In the genomic region with DNA sequence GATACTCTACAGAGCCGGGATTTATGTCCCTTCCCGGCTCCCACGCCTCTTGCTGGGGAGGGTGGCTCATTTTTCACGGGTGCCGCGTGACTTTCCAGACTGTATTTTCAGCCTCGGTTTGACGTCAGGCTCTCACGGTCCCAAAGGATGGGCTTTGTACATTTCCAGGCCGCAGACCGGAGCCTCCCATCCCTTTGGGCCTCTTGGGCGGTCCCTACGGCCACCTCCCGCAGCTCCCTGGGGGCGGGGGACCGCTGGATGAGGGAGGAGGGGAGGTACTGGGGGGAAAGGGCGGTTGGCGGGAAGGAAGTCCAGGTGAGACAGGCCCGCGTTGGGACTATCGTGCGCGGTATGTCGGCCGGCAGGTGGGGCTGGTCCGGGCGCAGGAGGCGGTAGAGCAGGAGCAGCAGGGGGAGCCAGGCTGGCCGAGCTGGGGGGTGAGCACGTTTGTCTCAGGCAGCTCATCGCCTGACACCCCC, we compare ENCODE assay signal across 13 cellular contexts. TPM values are rescaled to one million over a fixed set of nuclear protein-coding genes. Genes with fewer than 3 reads are reported as not detected.
A peak's percentile ranks its signal among the peaks of the same experiment; 100 is the strongest.
DNase-seq lines count a peak whose midpoint lies in the region; ATAC-seq and TF ChIP-seq lines count a peak whose summit lies in the region.
"Had no signal": no experiment of that assay in that cellular context is flagged by ENCODE, and none has a peak within 500 bp of the region (broad histone marks: within the 10 kb centered on the region; RNA-seq: fewer than 3 reads in every experiment).

No MANE protein-coding gene starts in this region.

- peaks cover 10% of the 10 kb centered on the region for H3K4me1 Mint-ChIP-seq in WTC11
- H3K4me1 Mint-ChIP-seq in progenitor cell of endocrine pancreas (ENCODE audit: low read depth), result no peaks in the 10 kb centered on the region
- H3K4me1 Mint-ChIP-seq in type B pancreatic cell (ENCODE audit: unreplicated experiment), result peaks cover 4% of the 10 kb centered on the region
- H3K4me1 Mint-ChIP-seq: neural crest cell had no signal

- H3K4me3 Mint-ChIP-seq in WTC11 (peak overlapping the region; percentile 30; the same call in 1 of the 2 replicates), progenitor cell of endocrine pancreas (ENCODE audit: low read depth) (no peak overlapping the region), type B pancreatic cell (no peak overlapping the region)
- H3K4me3 Mint-ChIP-seq: neural crest cell had no signal

- H3K27ac ChIP-seq in heart right ventricle, result no peak overlapping the region

- DNase-seq in GM12864 (ENCODE audit: low read depth) (no peak), WTC11 (ENCODE audit: low spot score) (peak; percentile 76), heart right ventricle (peak in 1 of 2 donors; percentile 45), progenitor cell of endocrine pancreas (ENCODE audit: low spot score, unreplicated experiment) (no peak), cerebellum (ENCODE audit: low spot score) (no peak), type B pancreatic cell (ENCODE audit: extremely low spot score, unreplicated experiment) (no peak), DMS53 (lab: John Stamatoyannopoulos, UW) (no peak)
- DNase-seq: Karpas-422, NCI-H526 treated with DMSO at 0.1 percent for 48 hours, SW 1271 had no signal

- H3K4me3 ChIP-seq in GM12864 (ENCODE audit: low read depth, low read length) (no peak overlapping the region), heart right ventricle (peak overlapping the region in 1 of 10 donors; percentile 17)

- POLR2A ChIA-PET in WTC11 (lab: Charles Lee), result interaction anchor here (0.6 to 0.7 kb wide), 2 partner anchors 9 to 27 kb away, joined by 4 to 6 read pairs; no protein-coding TSS in a partner anchor

- WGBS in heart right ventricle, 2 donors, result 3 to 5% methylated on average over 27 to 31 of the region's 31 CpGs

- no peaks in the 10 kb centered on the region for H3K36me3 ChIP-seq in heart right ventricle

- ATAC-seq in WTC11 (peak; percentile 94), heart right ventricle (peak; percentile 38 to 71 (median 58))

- TF ChIP-seq CTCF in GM12864 (IDR thresholded peaks at IDR 0.05; ENCODE audit: low read depth, low read length, missing control alignments) (peak; percentile 21), WTC11 (IDR thresholded peaks at IDR 0.05) (no peak), heart right ventricle (IDR thresholded peaks at IDR 0.05) (peak in 6 of 9 donors; percentile 15 to 41 (median 29)), progenitor cell of endocrine pancreas (IDR thresholded peaks at IDR 0.05; ENCODE audit: unreplicated experiment) (peak; percentile 47), type B pancreatic cell (conservative IDR thresholded peaks at IDR 0.05) (no peak)

- intact Hi-C loops in heart right ventricle (cut with DNase I), result loop anchor here in 1 of 10 donors (5.0 kb wide), 1 partner anchor 52 kb away; no protein-coding TSS in a partner anchor

- peaks cover 38% of the 10 kb centered on the region for H3K27me3 Mint-ChIP-seq in WTC11 (ENCODE audit: low read depth)
- H3K27me3 Mint-ChIP-seq in progenitor cell of endocrine pancreas, result peaks cover 64% of the 10 kb centered on the region
- peaks cover 57% of the 10 kb centered on the region for H3K27me3 Mint-ChIP-seq in type B pancreatic cell

- no peaks in the 10 kb centered on the region for H3K36me3 Mint-ChIP-seq in WTC11
- H3K36me3 Mint-ChIP-seq in progenitor cell of endocrine pancreas (ENCODE audit: insufficient read depth), result no peaks in the 10 kb centered on the region
- no peaks in the 10 kb centered on the region for H3K36me3 Mint-ChIP-seq in type B pancreatic cell

- H3K27me3 ChIP-seq in heart right ventricle, result peaks cover 0 to 47% (median 29%) of the 10 kb centered on the region in 7 donors

- H3K9me3 Mint-ChIP-seq in WTC11, result peaks cover 6% of the 10 kb centered on the region
- no peaks in the 10 kb centered on the region for H3K9me3 Mint-ChIP-seq in progenitor cell of endocrine pancreas (ENCODE audit: low read depth)
- no peaks in the 10 kb centered on the region for H3K9me3 Mint-ChIP-seq in type B pancreatic cell
- H3K9me3 Mint-ChIP-seq: neural crest cell had no signal

- peaks cover 0 to 9% (median 4%) of the 10 kb centered on the region in 9 donors for H3K4me1 ChIP-seq in heart right ventricle

- CTCF ChIA-PET in WTC11 (lab: Charles Lee), result interaction anchor here (0.6 to 2.9 kb wide), 16 partner anchors 13 to 330 kb away, joined by 3 to 8 read pairs (median 4); a partner anchor contains a TSS

- H3K27ac Mint-ChIP-seq in WTC11, result no peak overlapping the region
- H3K27ac Mint-ChIP-seq in progenitor cell of endocrine pancreas, result no peak overlapping the region
- no peak overlapping the region for H3K27ac Mint-ChIP-seq in type B pancreatic cell

- H3K9me3 ChIP-seq in heart right ventricle, result peaks cover 0 to 12% (median 0%) of the 10 kb centered on the region in 11 donors

TF ChIP-seq in WTC11, 78 proteins besides CTCF, POLR2A, EP300 and RAD21 (continues in another document):
- TF ChIP-seq FOXP1 (CRISPR knock-in tag; IDR thresholded peaks at IDR 0.05; ENCODE audit: borderline replicate concordance), result peak; percentile 79
- no peak for TF ChIP-seq RELA (CRISPR knock-in tag; IDR thresholded peaks at IDR 0.05; ENCODE audit: borderline replicate concordance)
- TF ChIP-seq, protein P1, sequence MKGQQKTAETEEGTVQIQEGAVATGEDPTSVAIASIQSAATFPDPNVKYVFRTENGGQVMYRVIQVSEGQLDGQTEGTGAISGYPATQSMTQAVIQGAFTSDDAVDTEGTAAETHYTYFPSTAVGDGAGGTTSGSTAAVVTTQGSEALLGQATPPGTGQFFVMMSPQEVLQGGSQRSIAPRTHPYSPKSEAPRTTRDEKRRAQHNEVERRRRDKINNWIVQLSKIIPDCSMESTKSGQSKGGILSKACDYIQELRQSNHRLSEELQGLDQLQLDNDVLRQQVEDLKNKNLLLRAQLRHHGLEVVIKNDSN (CRISPR knock-in tag; IDR thresholded peaks at IDR 0.05), result 0 out of 2 replicates have a peak, but pooled peaks have one; percentile 18
- TF ChIP-seq, protein P2, sequence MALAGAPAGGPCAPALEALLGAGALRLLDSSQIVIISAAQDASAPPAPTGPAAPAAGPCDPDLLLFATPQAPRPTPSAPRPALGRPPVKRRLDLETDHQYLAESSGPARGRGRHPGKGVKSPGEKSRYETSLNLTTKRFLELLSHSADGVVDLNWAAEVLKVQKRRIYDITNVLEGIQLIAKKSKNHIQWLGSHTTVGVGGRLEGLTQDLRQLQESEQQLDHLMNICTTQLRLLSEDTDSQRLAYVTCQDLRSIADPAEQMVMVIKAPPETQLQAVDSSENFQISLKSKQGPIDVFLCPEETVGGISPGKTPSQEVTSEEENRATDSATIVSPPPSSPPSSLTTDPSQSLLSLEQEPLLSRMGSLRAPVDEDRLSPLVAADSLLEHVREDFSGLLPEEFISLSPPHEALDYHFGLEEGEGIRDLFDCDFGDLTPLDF (CRISPR knock-in tag; IDR thresholded peaks at IDR 0.05), result 0 out of 2 replicates have a peak, but pooled peaks have one; percentile 48
- TF ChIP-seq ETV6 (CRISPR knock-in tag; IDR thresholded peaks at IDR 0.05), result 0 out of 2 replicates have a peak, but pooled peaks have one; percentile 44
- TF ChIP-seq SMAD3 (CRISPR knock-in tag; IDR thresholded peaks at IDR 0.05; ENCODE audit: borderline replicate concordance), result no peak
- 0 out of 2 replicates have a peak, but pooled peaks have one; percentile 36 for TF ChIP-seq ATF1 (CRISPR knock-in tag; IDR thresholded peaks at IDR 0.05)
- TF ChIP-seq ZNF138 (CRISPR knock-in tag; conservative IDR thresholded peaks at IDR 0.05), result no peak
- TF ChIP-seq, protein P3, sequence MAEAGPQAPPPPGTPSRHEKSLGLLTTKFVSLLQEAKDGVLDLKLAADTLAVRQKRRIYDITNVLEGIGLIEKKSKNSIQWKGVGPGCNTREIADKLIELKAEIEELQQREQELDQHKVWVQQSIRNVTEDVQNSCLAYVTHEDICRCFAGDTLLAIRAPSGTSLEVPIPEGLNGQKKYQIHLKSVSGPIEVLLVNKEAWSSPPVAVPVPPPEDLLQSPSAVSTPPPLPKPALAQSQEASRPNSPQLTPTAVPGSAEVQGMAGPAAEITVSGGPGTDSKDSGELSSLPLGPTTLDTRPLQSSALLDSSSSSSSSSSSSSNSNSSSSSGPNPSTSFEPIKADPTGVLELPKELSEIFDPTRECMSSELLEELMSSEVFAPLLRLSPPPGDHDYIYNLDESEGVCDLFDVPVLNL (CRISPR knock-in tag; IDR thresholded peaks at IDR 0.05; ENCODE audit: borderline replicate concordance, low read depth), result 0 out of 2 replicates have a peak, but pooled peaks have one; percentile 36
- TF ChIP-seq CREM (CRISPR knock-in tag; IDR thresholded peaks at IDR 0.05), result 0 out of 2 replicates have a peak, but pooled peaks have one; percentile 26

RNA-seq across cellular contexts. Expression of a gene that starts 17.9 kb away (rescaled TPM):
- total RNA-seq in WTC11 (2021) (0.11 TPM in 1 of 3 replicates, not detected in the others), heart right ventricle (not detected), progenitor cell of endocrine pancreas (0.20 TPM in 1 of 2 replicates, not detected in the other), cerebellum (not detected), type B pancreatic cell (ENCODE audit: low replicate concordance) (1.0 TPM in 1 of 2 replicates, not detected in the other)
- not detected for polyA plus RNA-seq in heart right ventricle
- total RNA-seq: Daoy, neural crest cell, urinary bladder had no signal
- polyA plus RNA-seq: urinary bladder had no signal

RNA-seq across cellular contexts. Expression of a gene that starts 20.1 kb away (rescaled TPM):
- total RNA-seq in WTC11 (2021) (0.09 to 0.24 TPM (median 0.16 TPM) in 3 replicates), heart right ventricle (under 1 TPM in 7 of 10 donors, not detected in 3; 0.06 to 0.45 (median 0.19) TPM), progenitor cell of endocrine pancreas (0.11 TPM in 1 of 2 replicates, not detected in the other), cerebellum (11.5 TPM), type B pancreatic cell (ENCODE audit: low replicate concordance) (0.50 and 0.58 TPM in 2 replicates)
- polyA plus RNA-seq in heart right ventricle, result under 1 TPM in 1 of 2 donors, not detected in 1; 0.09 TPM

RNA-seq across cellular contexts. Expression of a gene that starts 59.7 kb away (rescaled TPM):
- 0.09 to 0.15 TPM in 2 of 3 replicates, not detected in the other for total RNA-seq in WTC11 (2021)
- total RNA-seq in heart right ventricle, result not detected
- polyA plus RNA-seq in heart right ventricle, result under 1 TPM in 1 of 2 donors, not detected in 1; 0.04 TPM
- total RNA-seq in progenitor cell of endocrine pancreas, result 2.8 and 3.7 TPM in 2 replicates
- total RNA-seq in cerebellum, result not detected
- total RNA-seq in type B pancreatic cell (ENCODE audit: low replicate concordance), result 1.4 and 19.8 TPM in 2 replicates
- total RNA-seq: Daoy had no signal

Comparison
In these comparisons a context has a peak if more than half of its experiments do, and no peak if none do; other contexts are left out.
1. CTCF ChIP-seq: peak in GM12864 (single experiment), heart right ventricle (6 of 9) and progenitor cell of endocrine pancreas (single experiment); none in WTC11 (single experiment) and type B pancreatic cell (single experiment).